26 cellular contexts compared by ENCODE assay signal in genomic region chr9:138051586-138052321, GRCh38.
A peak's percentile ranks its signal among the peaks of the same experiment; 100 is the strongest.
DNase-seq lines count a peak whose midpoint lies in the region; TF ChIP-seq lines count a peak whose summit lies in the region.
"Had no signal": no experiment of that assay in that cellular context is flagged by ENCODE, and none has a peak within 500 bp of the region (broad histone marks: within the 10 kb centered on the region; RNA-seq: fewer than 3 reads in every experiment).

No MANE protein-coding gene starts in this region.

- DNase-seq in activated T-cell treated with anti-CD3 and anti-CD28 coated beads, Interleukin-2, amount 50 U/mL, for 48 hours: peak; percentile 8 to 11
- DNase-seq in activated T-cell treated with anti-CD3 and anti-CD28 coated beads for 4 hours: no peak
- DNase-seq in colonic mucosa: peak; percentile 6
- DNase-seq in nephron progenitor cell: no peak
- peak; percentile 37 for DNase-seq in ureter (ENCODE audit: low spot score)
- DNase-seq in COR-L47 (lab: John Stamatoyannopoulos, UW): no peak
- no peak for DNase-seq in GM13977 (ENCODE audit: low spot score)
- DNase-seq in Ammon's horn (ENCODE audit: low spot score): no peak
- DNase-seq: activated naive CD4-positive, alpha-beta T cell; BE2C; brain microvascular endothelial cell; DMS79 treated with DMSO at 0.1 percent for 48 hours; effector memory CD4-positive, alpha-beta T cell; esophagus squamous epithelium; gastrocnemius medialis; hippocampal formation; lower lobe of right lung; NCI-H1092; NCI-H187 treated with DMSO at 0.1 percent for 48 hours; NCI-H2227 treated with DMSO at 0.1 percent for 48 hours; NCI-H69 had no signal

- no peaks in the 10 kb centered on the region for H3K9me3 ChIP-seq in colonic mucosa
- H3K9me3 ChIP-seq: A549, adrenal gland, BE2C, esophagus squamous epithelium, gastrocnemius medialis, lower lobe of right lung, mucosa of descending colon, upper lobe of left lung had no signal

- H3K27me3 ChIP-seq in colonic mucosa: no peaks in the 10 kb centered on the region
- H3K27me3 ChIP-seq: adrenal gland, BE2C, brain microvascular endothelial cell, gastrocnemius medialis, upper lobe of left lung had no signal

- H3K4me3 ChIP-seq in colonic mucosa: no peak overlapping the region
- H3K4me3 ChIP-seq: A549, adrenal gland, esophagus squamous epithelium, gastrocnemius medialis, lower lobe of right lung, mucosa of descending colon, upper lobe of left lung had no signal

- intact Hi-C loops in colonic mucosa (cut with DNase I): no loop called here

- H3K4me1 Mint-ChIP-seq in nephron progenitor cell: peaks cover 20% of the 10 kb centered on the region

- TF ChIP-seq CTCF in colonic mucosa (IDR thresholded peaks at IDR 0.05): no peak
- TF ChIP-seq CTCF in nephron progenitor cell (IDR thresholded peaks at IDR 0.05): no peak
- TF ChIP-seq CTCF in GM13977 (IDR thresholded peaks at IDR 0.05; ENCODE audit: extremely low read depth, insufficient read depth, missing control alignments): no peak

- H3K36me3 ChIP-seq in colonic mucosa: no peaks in the 10 kb centered on the region
- H3K36me3 ChIP-seq: adrenal gland, BE2C, brain microvascular endothelial cell, esophagus squamous epithelium, gastrocnemius medialis, lower lobe of right lung, upper lobe of left lung had no signal

- H3K36me3 Mint-ChIP-seq in nephron progenitor cell (ENCODE audit: low read depth): no peaks in the 10 kb centered on the region

- no peaks in the 10 kb centered on the region for H3K9me3 Mint-ChIP-seq in nephron progenitor cell
- H3K9me3 Mint-ChIP-seq: T-helper 2 cell treated with Interferon-gamma antibody and Interleukin-4, amounts not matched to agents 5 μg/mL and 100 μg/mL, for 36 hours had no signal

- H3K27ac Mint-ChIP-seq in nephron progenitor cell: peak overlapping the region; percentile 77
- H3K27ac Mint-ChIP-seq: T-helper 2 cell treated with Interferon-gamma antibody and Interleukin-4, amounts not matched to agents 5 μg/mL and 100 μg/mL, for 36 hours had no signal

- H3K27ac ChIP-seq in colonic mucosa: no peak overlapping the region
- H3K27ac ChIP-seq: A549, adrenal gland, brain microvascular endothelial cell, esophagus squamous epithelium, gastrocnemius medialis, lower lobe of right lung, upper lobe of left lung had no signal

- H3K27me3 Mint-ChIP-seq in nephron progenitor cell (ENCODE audit: low read depth, poor library complexity): peaks cover 4% of the 10 kb centered on the region

- no peak overlapping the region for H3K9ac ChIP-seq in colonic mucosa (ENCODE audit: low read depth in 2 of 2, low read length in 2 of 2)

- no peaks in the 10 kb centered on the region for H3K4me1 ChIP-seq in colonic mucosa
- H3K4me1 ChIP-seq: A549, adrenal gland, BE2C, esophagus squamous epithelium, gastrocnemius medialis, lower lobe of right lung, upper lobe of left lung had no signal

- in situ Hi-C loops in GM13977 (cut with MboI; ENCODE audit: low pct_unique_long_range_greater_than_20kb, low sequenced_read_pairs, unreplicated experiment): no loop called here

- H3K4me3 Mint-ChIP-seq in nephron progenitor cell: no peak overlapping the region
- H3K4me3 Mint-ChIP-seq: T-helper 2 cell treated with Interferon-gamma antibody and Interleukin-4, amounts not matched to agents 5 μg/mL and 100 μg/mL, for 36 hours had no signal

Comparison
In these comparisons a context has a peak if more than half of its experiments do, and no peak if none do; other contexts are left out.
1. DNase-seq: peak in activated T-cell treated with anti-CD3 and anti-CD28 coated beads, Interleukin-2, amount 50 U/mL, for 48 hours (2 of 2), colonic mucosa (single experiment) and ureter (single experiment); none in activated T-cell treated with anti-CD3 and anti-CD28 coated beads for 4 hours (single experiment), nephron progenitor cell (single experiment), COR-L47 (single experiment), GM13977 (single experiment) and Ammon's horn (single experiment).